In genomic region chr1:86487131-86487804, GRCh38 we compare ENCODE assay signal across 15 cellular contexts. TPM values are rescaled to one million over a fixed set of nuclear protein-coding genes. Genes with fewer than 3 reads are reported as not detected.
A peak's percentile ranks its signal among the peaks of the same experiment; 100 is the strongest.
DNase-seq lines count a peak whose midpoint lies in the region; ATAC-seq and TF ChIP-seq lines count a peak whose summit lies in the region.
"Had no signal": no experiment of that assay in that cellular context is flagged by ENCODE, and none has a peak within 500 bp of the region (broad histone marks: within the 10 kb centered on the region; RNA-seq: fewer than 3 reads in every experiment).

No MANE protein-coding gene starts in this region.

- no peaks in the 10 kb centered on the region for H3K9me3 ChIP-seq in psoas muscle
- H3K9me3 ChIP-seq: colonic mucosa had no signal

- H3K36me3 ChIP-seq in psoas muscle (ENCODE audit: insufficient read depth in 1 of 2, low read depth in 1 of 2) = no peaks in the 10 kb centered on the region
- H3K36me3 ChIP-seq: colonic mucosa, neural progenitor cell had no signal

- ATAC-seq in psoas muscle (peak; percentile 36 to 88 (median 80)), GM18498 (IDR thresholded peaks at IDR 0.05; ENCODE audit: unreplicated experiment) (no peak)

- intact Hi-C loops in psoas muscle (cut with DNase I) = no loop called here

- 44 to 58% (median 44%) methylated on average over 4 of the region's 4 CpGs for WGBS in psoas muscle, 3 donors

- TF ChIP-seq CTCF in fibroblast of pulmonary artery (IDR thresholded peaks at IDR 0.05; ENCODE audit: low read length, missing control alignments) = no peak
- TF ChIP-seq CTCF in psoas muscle (IDR thresholded peaks at IDR 0.05) = no peak

- no peaks in the 10 kb centered on the region for H3K27me3 ChIP-seq in psoas muscle (ENCODE audit: insufficient read depth in 3 of 3, low read length in 2 of 3)
- H3K27me3 ChIP-seq: colonic mucosa, neural progenitor cell had no signal

- no peak overlapping the region for H3K4me3 ChIP-seq in fibroblast of pulmonary artery (replicated peaks; ENCODE audit: low read depth, low read length)
- H3K4me3 ChIP-seq in psoas muscle = no peak overlapping the region
- H3K4me3 ChIP-seq: colonic mucosa, neural progenitor cell had no signal

- no peaks in the 10 kb centered on the region for H3K4me1 ChIP-seq in psoas muscle
- H3K4me1 ChIP-seq: colonic mucosa, neural progenitor cell had no signal

- peak overlapping the region; percentile 16 for H3K27ac ChIP-seq in psoas muscle
- H3K27ac ChIP-seq: colonic mucosa, neural progenitor cell had no signal

- peak; percentile 33 for DNase-seq in Ammon's horn (ENCODE audit: low spot score)
- DNase-seq in RPMI7951 (ENCODE audit: low read depth) = peak; percentile 99
- peak; percentile 58 for DNase-seq in fibroblast of pulmonary artery (ENCODE audit: low read depth)
- peak; percentile 60 to 74 for DNase-seq in psoas muscle
- DNase-seq in activated CD8-positive, alpha-beta memory T cell treated with anti-CD3 and anti-CD28 coated beads for 24 hours = no peak
- DNase-seq in activated CD4-positive, alpha-beta T cell treated with anti-CD3 and anti-CD28 coated beads, Interleukin-2, amount 50 U/mL, for 1 hour = no peak
- no peak for DNase-seq in NCI-H187 treated with DMSO at 0.1 percent for 48 hours (lab: John Stamatoyannopoulos, UW)
- DNase-seq: activated T-cell treated with anti-CD3 and anti-CD28 coated beads, Interleukin-2, amount 50 U/mL, for 72 hours; CD4-positive, CD25-positive, alpha-beta regulatory T cell; colonic mucosa; NCI-H2029; OCI-M1 had no signal

RNA-seq across cellular contexts. Expression of gene CLCA1, which starts 18.5 kb away (rescaled TPM):
- total RNA-seq in RPMI7951 (2014; rRNA removed; shearing (Covaris generic)) = not detected in 2 replicates
- under 1 TPM in 1 of 4 donors, not detected in 3; 0.09 TPM for total RNA-seq in psoas muscle
- polyA plus RNA-seq in psoas muscle = under 1 TPM in 2 of 3 donors, not detected in 1; 0.03 to 0.07 TPM
- total RNA-seq: activated T-cell treated with anti-CD3 and anti-CD28 coated beads, Interleukin-2, amount 50 U/mL, for 72 hours; CD4-positive, CD25-positive, alpha-beta regulatory T cell; urinary bladder had no signal
- polyA plus RNA-seq: CD4-positive, CD25-positive, alpha-beta regulatory T cell; urinary bladder had no signal

RNA-seq across cellular contexts. Expression of gene CLCA4, which starts 59.6 kb away (rescaled TPM):
- not detected in 2 replicates for total RNA-seq in RPMI7951 (2014; rRNA removed; shearing (Covaris generic))
- under 1 TPM in 3 of 4 donors, not detected in 1; 0.11 to 0.21 (median 0.15) TPM for total RNA-seq in psoas muscle
- polyA plus RNA-seq in psoas muscle = under 1 TPM in 2 of 3 donors, not detected in 1; 0.03 to 0.04 TPM
- total RNA-seq: activated T-cell treated with anti-CD3 and anti-CD28 coated beads, Interleukin-2, amount 50 U/mL, for 72 hours; CD4-positive, CD25-positive, alpha-beta regulatory T cell had no signal
- polyA plus RNA-seq: CD4-positive, CD25-positive, alpha-beta regulatory T cell had no signal

Comparison
In these comparisons a context has a peak if more than half of its experiments do, and no peak if none do; other contexts are left out.
1. DNase-seq: peak in Ammon's horn (single experiment), RPMI7951 (single experiment), fibroblast of pulmonary artery (single experiment) and psoas muscle (2 of 2); none in activated CD8-positive, alpha-beta memory T cell treated with anti-CD3 and anti-CD28 coated beads for 24 hours (single experiment), activated CD4-positive, alpha-beta T cell treated with anti-CD3 and anti-CD28 coated beads, Interleukin-2, amount 50 U/mL, for 1 hour (single experiment) and NCI-H187 treated with DMSO at 0.1 percent for 48 hours (single experiment).